In the genomic region with DNA sequence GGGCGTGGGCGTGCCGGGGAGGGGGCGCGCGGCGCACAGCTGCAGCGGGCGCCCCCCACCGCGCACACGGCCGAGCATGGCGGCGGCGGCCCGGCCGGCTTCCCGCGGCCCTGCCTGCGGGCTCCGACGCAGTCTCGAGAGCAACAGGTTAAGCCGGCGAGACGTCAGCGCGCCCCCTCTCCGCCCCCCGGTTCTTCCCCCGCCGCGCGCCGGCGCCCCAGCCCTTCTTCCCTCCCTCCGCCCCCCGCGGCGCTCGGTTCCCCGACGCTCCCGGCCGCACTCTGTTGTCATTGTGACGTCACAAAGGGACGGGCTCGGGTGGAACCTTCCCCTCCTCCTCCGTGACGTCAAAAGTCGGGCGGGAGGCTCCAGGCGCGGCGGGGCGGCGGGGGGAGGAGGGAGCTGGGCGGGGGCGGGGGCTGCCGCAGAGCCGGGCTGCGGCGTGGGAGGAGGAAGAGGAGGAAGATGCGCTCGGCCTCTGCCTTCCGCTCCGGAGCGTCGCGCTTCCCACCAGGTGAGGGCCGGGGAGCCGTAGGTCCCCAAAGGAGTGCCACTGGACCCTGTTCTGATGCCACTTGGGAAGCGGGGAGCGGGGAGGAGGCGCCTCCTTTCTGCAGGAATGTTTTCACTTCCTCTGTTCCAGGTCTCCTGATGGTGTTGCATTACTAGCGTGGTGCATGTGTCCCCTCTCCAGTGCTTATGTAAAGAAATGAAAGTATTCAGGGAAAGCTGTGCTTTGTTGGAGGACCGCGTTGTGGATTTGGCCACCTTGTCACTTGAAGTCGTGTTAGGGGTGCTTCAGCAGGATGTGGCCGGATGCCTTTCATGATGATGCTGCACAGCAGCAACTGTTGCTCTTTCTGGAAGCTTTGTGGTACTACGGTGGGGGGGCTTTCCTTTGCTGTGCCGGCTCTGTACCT, we compare ENCODE assay signal across 1 cellular context.
A peak's percentile ranks its signal among the peaks of the same experiment; 100 is the strongest.
TF ChIP-seq lines count a peak whose summit lies in the region.

No MANE protein-coding gene starts in this region.

TF ChIP-seq in HepG2, 621 proteins besides CTCF, POLR2A, EP300 and RAD21 (continued from another document and continues in another):
- TF ChIP-seq, protein P1, sequence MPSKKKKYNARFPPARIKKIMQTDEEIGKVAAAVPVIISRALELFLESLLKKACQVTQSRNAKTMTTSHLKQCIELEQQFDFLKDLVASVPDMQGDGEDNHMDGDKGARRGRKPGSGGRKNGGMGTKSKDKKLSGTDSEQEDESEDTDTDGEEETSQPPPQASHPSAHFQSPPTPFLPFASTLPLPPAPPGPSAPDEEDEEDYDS (CRISPR knock-in tag; IDR thresholded peaks at IDR 0.05): no peak
- TF ChIP-seq ZNF724P (CRISPR knock-in tag; IDR thresholded peaks at IDR 0.05; ENCODE audit: borderline replicate concordance) (no peak), FOXM1 (CRISPR knock-in tag; IDR thresholded peaks at IDR 0.05) (no peak), ZNF510 (CRISPR knock-in tag; IDR thresholded peaks at IDR 0.05; ENCODE audit: low read depth) (0 out of 2 replicates have a peak, but pooled peaks have one; percentile 38), NFE2L2 (IDR thresholded peaks at IDR 0.05; ENCODE audit: low read length) (no peak), ZNF124 (CRISPR knock-in tag; IDR thresholded peaks at IDR 0.05) (no peak), TARDBP (CRISPR knock-in tag; IDR thresholded peaks at IDR 0.05) (0 out of 2 replicates have a peak, but pooled peaks have one; percentile 61), SKI (IDR thresholded peaks at IDR 0.05; ENCODE audit: partially characterized antibody) (no peak), IRX3 (CRISPR knock-in tag; IDR thresholded peaks at IDR 0.05; ENCODE audit: borderline replicate concordance, low read depth) (0 out of 2 replicates have a peak, but pooled peaks have one; percentile 36), U2AF1 (optimal IDR thresholded peaks at IDR 0.05; ENCODE audit: low read depth, low read length) (no peak), ZNF562 (CRISPR knock-in tag; IDR thresholded peaks at IDR 0.05; ENCODE audit: borderline replicate concordance) (no peak), SIX1 (CRISPR knock-in tag; IDR thresholded peaks at IDR 0.05; ENCODE audit: borderline replicate concordance) (no peak), NR2F1 (CRISPR knock-in tag; IDR thresholded peaks at IDR 0.05) (no peak), ZSCAN22 (CRISPR knock-in tag; IDR thresholded peaks at IDR 0.05) (no peak), ETV6 (CRISPR knock-in tag; conservative IDR thresholded peaks at IDR 0.05) (no peak), MAFG (CRISPR knock-in tag; IDR thresholded peaks at IDR 0.05) (no peak), CHD4 (IDR thresholded peaks at IDR 0.05; ENCODE audit: borderline replicate concordance, low read length) (no peak), SOX6 (IDR thresholded peaks at IDR 0.05) (no peak), SOX6 (CRISPR knock-in tag; IDR thresholded peaks at IDR 0.05) (peak; percentile 43), ZKSCAN1 (IDR thresholded peaks at IDR 0.05; ENCODE audit: low read length) (no peak), KDM4B (CRISPR knock-in tag; IDR thresholded peaks at IDR 0.05) (no peak), JDP2 (CRISPR knock-in tag; IDR thresholded peaks at IDR 0.05; ENCODE audit: borderline replicate concordance) (no peak; the same call in 1 of the 2 replicates), AHR (CRISPR knock-in tag; IDR thresholded peaks at IDR 0.05) (no peak), ZFP1 (CRISPR knock-in tag; IDR thresholded peaks at IDR 0.05) (peak; percentile 26; the same call in 1 of the 2 replicates), ZSCAN31 (CRISPR knock-in tag; IDR thresholded peaks at IDR 0.05; ENCODE audit: low read depth) (no peak), KMT2B (CRISPR knock-in tag; IDR thresholded peaks at IDR 0.05) (peak; percentile 76), FOXK2 (IDR thresholded peaks at IDR 0.05) (no peak), BCL6 (CRISPR knock-in tag; IDR thresholded peaks at IDR 0.05) (peak; percentile 36; the same call in 1 of the 2 replicates), NFE2L1 (CRISPR knock-in tag; IDR thresholded peaks at IDR 0.05; ENCODE audit: borderline replicate concordance) (no peak), SRF (IDR thresholded peaks at IDR 0.05; ENCODE audit: low read depth, low read length) (no peak), ZEB1 (IDR thresholded peaks at IDR 0.05; ENCODE audit: insufficient replicate concordance, low read depth) (no peak), MBD4 (IDR thresholded peaks at IDR 0.05; ENCODE audit: borderline replicate concordance, low read length) (no peak), ZBTB42 (CRISPR knock-in tag; IDR thresholded peaks at IDR 0.05) (no peak), MAZ (IDR thresholded peaks at IDR 0.05; ENCODE audit: borderline replicate concordance, low read depth, low read length) (peak; percentile 89), MAZ (CRISPR knock-in tag; IDR thresholded peaks at IDR 0.05; ENCODE audit: low read depth) (peak; percentile 83), ZBTB3 (CRISPR knock-in tag; IDR thresholded peaks at IDR 0.05; ENCODE audit: borderline replicate concordance, low read depth) (no peak)
- TF ChIP-seq, protein P2, sequence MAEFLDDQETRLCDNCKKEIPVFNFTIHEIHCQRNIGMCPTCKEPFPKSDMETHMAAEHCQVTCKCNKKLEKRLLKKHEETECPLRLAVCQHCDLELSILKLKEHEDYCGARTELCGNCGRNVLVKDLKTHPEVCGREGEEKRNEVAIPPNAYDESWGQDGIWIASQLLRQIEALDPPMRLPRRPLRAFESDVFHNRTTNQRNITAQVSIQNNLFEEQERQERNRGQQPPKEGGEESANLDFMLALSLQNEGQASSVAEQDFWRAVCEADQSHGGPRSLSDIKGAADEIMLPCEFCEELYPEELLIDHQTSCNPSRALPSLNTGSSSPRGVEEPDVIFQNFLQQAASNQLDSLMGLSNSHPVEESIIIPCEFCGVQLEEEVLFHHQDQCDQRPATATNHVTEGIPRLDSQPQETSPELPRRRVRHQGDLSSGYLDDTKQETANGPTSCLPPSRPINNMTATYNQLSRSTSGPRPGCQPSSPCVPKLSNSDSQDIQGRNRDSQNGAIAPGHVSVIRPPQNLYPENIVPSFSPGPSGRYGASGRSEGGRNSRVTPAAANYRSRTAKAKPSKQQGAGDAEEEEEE (CRISPR knock-in tag; IDR thresholded peaks at IDR 0.05; ENCODE audit: borderline replicate concordance): peak; percentile 51; the same call in 1 of the 2 replicates
- TF ChIP-seq, protein P3, sequence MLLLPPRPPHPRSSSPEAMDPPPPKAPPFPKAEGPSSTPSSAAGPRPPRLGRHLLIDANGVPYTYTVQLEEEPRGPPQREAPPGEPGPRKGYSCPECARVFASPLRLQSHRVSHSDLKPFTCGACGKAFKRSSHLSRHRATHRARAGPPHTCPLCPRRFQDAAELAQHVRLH (CRISPR knock-in tag; IDR thresholded peaks at IDR 0.05; ENCODE audit: borderline replicate concordance, low read depth): no peak; the same call in 1 of the 2 replicates
- TF ChIP-seq, protein P4, sequence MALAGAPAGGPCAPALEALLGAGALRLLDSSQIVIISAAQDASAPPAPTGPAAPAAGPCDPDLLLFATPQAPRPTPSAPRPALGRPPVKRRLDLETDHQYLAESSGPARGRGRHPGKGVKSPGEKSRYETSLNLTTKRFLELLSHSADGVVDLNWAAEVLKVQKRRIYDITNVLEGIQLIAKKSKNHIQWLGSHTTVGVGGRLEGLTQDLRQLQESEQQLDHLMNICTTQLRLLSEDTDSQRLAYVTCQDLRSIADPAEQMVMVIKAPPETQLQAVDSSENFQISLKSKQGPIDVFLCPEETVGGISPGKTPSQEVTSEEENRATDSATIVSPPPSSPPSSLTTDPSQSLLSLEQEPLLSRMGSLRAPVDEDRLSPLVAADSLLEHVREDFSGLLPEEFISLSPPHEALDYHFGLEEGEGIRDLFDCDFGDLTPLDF (CRISPR knock-in tag; IDR thresholded peaks at IDR 0.05): no peak
- TF ChIP-seq, protein P5, sequence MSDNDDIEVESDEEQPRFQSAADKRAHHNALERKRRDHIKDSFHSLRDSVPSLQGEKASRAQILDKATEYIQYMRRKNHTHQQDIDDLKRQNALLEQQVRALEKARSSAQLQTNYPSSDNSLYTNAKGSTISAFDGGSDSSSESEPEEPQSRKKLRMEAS (IDR thresholded peaks at IDR 0.05): peak; percentile 6; the same call in 1 of the 2 replicates
- TF ChIP-seq, protein P6, sequence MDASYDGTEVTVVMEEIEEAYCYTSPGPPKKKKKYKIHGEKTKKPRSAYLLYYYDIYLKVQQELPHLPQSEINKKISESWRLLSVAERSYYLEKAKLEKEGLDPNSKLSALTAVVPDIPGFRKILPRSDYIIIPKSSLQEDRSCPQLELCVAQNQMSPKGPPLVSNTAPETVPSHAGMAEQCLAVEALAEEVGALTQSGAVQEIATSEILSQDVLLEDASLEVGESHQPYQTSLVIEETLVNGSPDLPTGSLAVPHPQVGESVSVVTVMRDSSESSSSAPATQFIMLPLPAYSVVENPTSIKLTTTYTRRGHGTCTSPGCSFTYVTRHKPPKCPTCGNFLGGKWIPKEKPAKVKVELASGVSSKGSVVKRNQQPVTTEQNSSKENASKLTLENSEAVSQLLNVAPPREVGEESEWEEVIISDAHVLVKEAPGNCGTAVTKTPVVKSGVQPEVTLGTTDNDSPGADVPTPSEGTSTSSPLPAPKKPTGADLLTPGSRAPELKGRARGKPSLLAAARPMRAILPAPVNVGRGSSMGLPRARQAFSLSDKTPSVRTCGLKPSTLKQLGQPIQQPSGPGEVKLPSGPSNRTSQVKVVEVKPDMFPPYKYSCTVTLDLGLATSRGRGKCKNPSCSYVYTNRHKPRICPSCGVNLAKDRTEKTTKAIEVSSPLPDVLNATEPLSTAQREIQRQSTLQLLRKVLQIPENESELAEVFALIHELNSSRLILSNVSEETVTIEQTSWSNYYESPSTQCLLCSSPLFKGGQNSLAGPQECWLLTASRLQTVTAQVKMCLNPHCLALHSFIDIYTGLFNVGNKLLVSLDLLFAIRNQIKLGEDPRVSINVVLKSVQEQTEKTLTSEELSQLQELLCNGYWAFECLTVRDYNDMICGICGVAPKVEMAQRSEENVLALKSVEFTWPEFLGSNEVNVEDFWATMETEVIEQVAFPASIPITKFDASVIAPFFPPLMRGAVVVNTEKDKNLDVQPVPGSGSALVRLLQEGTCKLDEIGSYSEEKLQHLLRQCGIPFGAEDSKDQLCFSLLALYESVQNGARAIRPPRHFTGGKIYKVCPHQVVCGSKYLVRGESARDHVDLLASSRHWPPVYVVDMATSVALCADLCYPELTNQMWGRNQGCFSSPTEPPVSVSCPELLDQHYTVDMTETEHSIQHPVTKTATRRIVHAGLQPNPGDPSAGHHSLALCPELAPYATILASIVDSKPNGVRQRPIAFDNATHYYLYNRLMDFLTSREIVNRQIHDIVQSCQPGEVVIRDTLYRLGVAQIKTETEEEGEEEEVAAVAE (CRISPR knock-in tag; IDR thresholded peaks at IDR 0.05; ENCODE audit: borderline replicate concordance): peak; percentile 28; the same call in 1 of the 2 replicates
- TF ChIP-seq, protein P7, sequence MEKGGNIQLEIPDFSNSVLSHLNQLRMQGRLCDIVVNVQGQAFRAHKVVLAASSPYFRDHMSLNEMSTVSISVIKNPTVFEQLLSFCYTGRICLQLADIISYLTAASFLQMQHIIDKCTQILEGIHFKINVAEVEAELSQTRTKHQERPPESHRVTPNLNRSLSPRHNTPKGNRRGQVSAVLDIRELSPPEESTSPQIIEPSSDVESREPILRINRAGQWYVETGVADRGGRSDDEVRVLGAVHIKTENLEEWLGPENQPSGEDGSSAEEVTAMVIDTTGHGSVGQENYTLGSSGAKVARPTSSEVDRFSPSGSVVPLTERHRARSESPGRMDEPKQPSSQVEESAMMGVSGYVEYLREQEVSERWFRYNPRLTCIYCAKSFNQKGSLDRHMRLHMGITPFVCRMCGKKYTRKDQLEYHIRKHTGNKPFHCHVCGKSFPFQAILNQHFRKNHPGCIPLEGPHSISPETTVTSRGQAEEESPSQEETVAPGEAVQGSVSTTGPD (CRISPR knock-in tag; IDR thresholded peaks at IDR 0.05): no peak
- TF ChIP-seq, protein P8, sequence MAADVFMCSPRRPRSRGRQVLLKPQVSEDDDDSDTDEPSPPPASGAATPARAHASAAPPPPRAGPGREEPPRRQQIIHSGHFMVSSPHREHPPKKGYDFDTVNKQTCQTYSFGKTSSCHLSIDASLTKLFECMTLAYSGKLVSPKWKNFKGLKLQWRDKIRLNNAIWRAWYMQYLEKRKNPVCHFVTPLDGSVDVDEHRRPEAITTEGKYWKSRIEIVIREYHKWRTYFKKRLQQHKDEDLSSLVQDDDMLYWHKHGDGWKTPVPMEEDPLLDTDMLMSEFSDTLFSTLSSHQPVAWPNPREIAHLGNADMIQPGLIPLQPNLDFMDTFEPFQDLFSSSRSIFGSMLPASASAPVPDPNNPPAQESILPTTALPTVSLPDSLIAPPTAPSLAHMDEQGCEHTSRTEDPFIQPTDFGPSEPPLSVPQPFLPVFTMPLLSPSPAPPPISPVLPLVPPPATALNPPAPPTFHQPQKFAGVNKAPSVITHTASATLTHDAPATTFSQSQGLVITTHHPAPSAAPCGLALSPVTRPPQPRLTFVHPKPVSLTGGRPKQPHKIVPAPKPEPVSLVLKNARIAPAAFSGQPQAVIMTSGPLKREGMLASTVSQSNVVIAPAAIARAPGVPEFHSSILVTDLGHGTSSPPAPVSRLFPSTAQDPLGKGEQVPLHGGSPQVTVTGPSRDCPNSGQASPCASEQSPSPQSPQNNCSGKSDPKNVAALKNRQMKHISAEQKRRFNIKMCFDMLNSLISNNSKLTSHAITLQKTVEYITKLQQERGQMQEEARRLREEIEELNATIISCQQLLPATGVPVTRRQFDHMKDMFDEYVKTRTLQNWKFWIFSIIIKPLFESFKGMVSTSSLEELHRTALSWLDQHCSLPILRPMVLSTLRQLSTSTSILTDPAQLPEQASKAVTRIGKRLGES (CRISPR knock-in tag; IDR thresholded peaks at IDR 0.05; ENCODE audit: borderline replicate concordance): no peak
- TF ChIP-seq, protein P9, sequence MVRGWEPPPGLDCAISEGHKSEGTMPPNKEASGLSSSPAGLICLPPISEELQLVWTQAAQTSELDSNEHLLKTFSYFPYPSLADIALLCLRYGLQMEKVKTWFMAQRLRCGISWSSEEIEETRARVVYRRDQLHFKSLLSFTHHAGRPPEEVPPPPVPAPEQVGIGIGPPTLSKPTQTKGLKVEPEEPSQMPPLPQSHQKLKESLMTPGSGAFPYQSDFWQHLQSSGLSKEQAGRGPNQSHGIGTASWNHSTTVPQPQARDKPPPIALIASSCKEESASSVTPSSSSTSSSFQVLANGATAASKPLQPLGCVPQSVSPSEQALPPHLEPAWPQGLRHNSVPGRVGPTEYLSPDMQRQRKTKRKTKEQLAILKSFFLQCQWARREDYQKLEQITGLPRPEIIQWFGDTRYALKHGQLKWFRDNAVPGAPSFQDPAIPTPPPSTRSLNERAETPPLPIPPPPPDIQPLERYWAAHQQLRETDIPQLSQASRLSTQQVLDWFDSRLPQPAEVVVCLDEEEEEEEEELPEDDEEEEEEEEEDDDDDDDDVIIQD (CRISPR knock-in tag; IDR thresholded peaks at IDR 0.05; ENCODE audit: low read depth): peak; percentile 13; the same call in 1 of the 2 replicates
- TF ChIP-seq, protein P10, sequence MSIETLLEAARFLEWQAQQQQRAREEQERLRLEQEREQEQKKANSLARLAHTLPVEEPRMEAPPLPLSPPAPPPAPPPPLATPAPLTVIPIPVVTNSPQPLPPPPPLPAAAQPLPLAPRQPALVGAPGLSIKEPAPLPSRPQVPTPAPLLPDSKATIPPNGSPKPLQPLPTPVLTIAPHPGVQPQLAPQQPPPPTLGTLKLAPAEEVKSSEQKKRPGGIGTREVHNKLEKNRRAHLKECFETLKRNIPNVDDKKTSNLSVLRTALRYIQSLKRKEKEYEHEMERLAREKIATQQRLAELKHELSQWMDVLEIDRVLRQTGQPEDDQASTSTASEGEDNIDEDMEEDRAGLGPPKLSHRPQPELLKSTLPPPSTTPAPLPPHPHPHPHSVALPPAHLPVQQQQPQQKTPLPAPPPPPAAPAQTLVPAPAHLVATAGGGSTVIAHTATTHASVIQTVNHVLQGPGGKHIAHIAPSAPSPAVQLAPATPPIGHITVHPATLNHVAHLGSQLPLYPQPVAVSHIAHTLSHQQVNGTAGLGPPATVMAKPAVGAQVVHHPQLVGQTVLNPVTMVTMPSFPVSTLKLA (IDR thresholded peaks at IDR 0.05): no peak
